ENCODE assay signal across 1 cellular context in genomic region chr2:24046930-24047702, GRCh38.
TF ChIP-seq lines count a peak whose summit lies in the region.

TSS of gene WDCP (minus strand) at chr2:24047391. CDS start at chr2:24039494, 7,897 bp downstream.

TF ChIP-seq in HEK293, 187 proteins besides CTCF, POLR2A, EP300 and RAD21 (continued from another document and continues in another):
- TF ChIP-seq PRDM10 (tag by site-specific recombination; IDR thresholded peaks at IDR 0.05) (0 out of 2 replicates have a peak, but pooled peaks have one; percentile 26), ZNF488 (tag by site-specific recombination; IDR thresholded peaks at IDR 0.05) (no peak), ZNF394 (tag by site-specific recombination; IDR thresholded peaks at IDR 0.05; ENCODE audit: borderline replicate concordance) (no peak), BCL11A (tag by site-specific recombination; IDR thresholded peaks at IDR 0.05; ENCODE audit: low read depth) (no peak), ZBTB26 (tag by site-specific recombination; optimal IDR thresholded peaks at IDR 0.05) (peak; percentile 4), GFI1B (tag by site-specific recombination; IDR thresholded peaks at IDR 0.05) (no peak), ZBTB48 (tag by site-specific recombination; IDR thresholded peaks at IDR 0.05) (peak; percentile 73), SP7 (tag by site-specific recombination; IDR thresholded peaks at IDR 0.05) (peak; percentile 72), PBX3 (CRISPR knock-in tag; IDR thresholded peaks at IDR 0.05) (no peak), ZNF621 (tag by site-specific recombination; IDR thresholded peaks at IDR 0.05) (no peak), ZNF473 (tag by site-specific recombination; IDR thresholded peaks at IDR 0.05) (no peak), ZNF24 (tag by site-specific recombination; IDR thresholded peaks at IDR 0.05) (no peak), ZNF704 (tag by site-specific recombination; IDR thresholded peaks at IDR 0.05) (no peak), ZNF521 (tag by site-specific recombination; IDR thresholded peaks at IDR 0.05) (no peak), BCL6B (tag by site-specific recombination; IDR thresholded peaks at IDR 0.05) (no peak), ZNF776 (tag by site-specific recombination; IDR thresholded peaks at IDR 0.05; ENCODE audit: borderline replicate concordance) (no peak), ZSCAN5A (tag by site-specific recombination; IDR thresholded peaks at IDR 0.05) (0 out of 2 replicates have a peak, but pooled peaks have one; percentile 31), ZNF558 (tag by site-specific recombination; IDR thresholded peaks at IDR 0.05) (no peak), ZNF184 (tag by site-specific recombination; IDR thresholded peaks at IDR 0.05) (no peak), ZNF354C (tag by site-specific recombination; IDR thresholded peaks at IDR 0.05; ENCODE audit: borderline replicate concordance, low read depth) (no peak), TRIM28 (IDR thresholded peaks at IDR 0.05; ENCODE audit: borderline replicate concordance, low read length) (no peak), SP2 (tag by site-specific recombination; IDR thresholded peaks at IDR 0.05) (peak; percentile 93), ZBTB7A (tag by site-specific recombination; IDR thresholded peaks at IDR 0.05; ENCODE audit: low read depth) (0 out of 2 replicates have a peak, but pooled peaks have one; percentile 32), KLF7 (tag by site-specific recombination; IDR thresholded peaks at IDR 0.05; ENCODE audit: borderline replicate concordance) (peak; percentile 20; the same call in 1 of the 2 replicates), ZNF580 (tag by site-specific recombination; IDR thresholded peaks at IDR 0.05) (no peak), AEBP2 (tag by site-specific recombination; IDR thresholded peaks at IDR 0.05; ENCODE audit: borderline replicate concordance) (no peak), ZNF155 (tag by site-specific recombination; IDR thresholded peaks at IDR 0.05) (no peak), ZFHX2 (tag by site-specific recombination; conservative IDR thresholded peaks at IDR 0.05) (peak; percentile 67), ZNF404 (tag by site-specific recombination; IDR thresholded peaks at IDR 0.05) (no peak), GLIS1 (tag by site-specific recombination; IDR thresholded peaks at IDR 0.05) (peak; percentile 65), ZNF701 (tag by site-specific recombination; IDR thresholded peaks at IDR 0.05) (no peak), KLF9 (tag by site-specific recombination; IDR thresholded peaks at IDR 0.05; ENCODE audit: low read depth) (peak; percentile 57; the same call in 1 of the 2 replicates), KLF17 (tag by site-specific recombination; IDR thresholded peaks at IDR 0.05) (peak; percentile 45), ZNF391 (tag by site-specific recombination; IDR thresholded peaks at IDR 0.05; ENCODE audit: borderline replicate concordance, low read depth) (peak; percentile 73; the same call in 1 of the 2 replicates), ZNF214 (tag by site-specific recombination; IDR thresholded peaks at IDR 0.05; ENCODE audit: borderline replicate concordance) (no peak), ZNF175 (tag by site-specific recombination; IDR thresholded peaks at IDR 0.05) (no peak), ZNF501 (tag by site-specific recombination; IDR thresholded peaks at IDR 0.05) (peak; percentile 87), ZFP37 (tag by site-specific recombination; IDR thresholded peaks at IDR 0.05) (peak; percentile 59; the same call in 1 of the 2 replicates), ZIC2 (tag by site-specific recombination; IDR thresholded peaks at IDR 0.05) (no peak), ZNF157 (tag by site-specific recombination; IDR thresholded peaks at IDR 0.05) (no peak), ZNF76 (tag by site-specific recombination; IDR thresholded peaks at IDR 0.05; ENCODE audit: borderline replicate concordance, low read depth) (peak; percentile 81), ZNF140 (tag by site-specific recombination; IDR thresholded peaks at IDR 0.05) (no peak), ZNF768 (tag by site-specific recombination; IDR thresholded peaks at IDR 0.05) (no peak), REST (tag by site-specific recombination; IDR thresholded peaks at IDR 0.05) (0 out of 2 replicates have a peak, but pooled peaks have one; percentile 21), ZFP3 (tag by site-specific recombination; IDR thresholded peaks at IDR 0.05; ENCODE audit: low read depth) (no peak), ZXDB (tag by site-specific recombination; IDR thresholded peaks at IDR 0.05) (0 out of 2 replicates have a peak, but pooled peaks have one; percentile 30), ZNF510 (tag by site-specific recombination; IDR thresholded peaks at IDR 0.05; ENCODE audit: insufficient replicate concordance) (no peak), ZNF121 (tag by site-specific recombination; IDR thresholded peaks at IDR 0.05) (no peak), KLF8 (tag by site-specific recombination; IDR thresholded peaks at IDR 0.05) (0 out of 2 replicates have a peak, but pooled peaks have one; percentile 53)
